Comparison of ENCODE assay signal across 16 cellular contexts in genomic region chr21:17231124-17231523, GRCh38.
DNase-seq lines count a peak whose midpoint lies in the region; ATAC-seq, FAIRE-seq and TF ChIP-seq lines count a peak whose summit lies in the region.
"Had no signal": no experiment of that assay in that cellular context is flagged by ENCODE, and none has a peak within 500 bp of the region (broad histone marks: within the 10 kb centered on the region; RNA-seq: fewer than 3 reads in every experiment).

No MANE protein-coding gene starts in this region.

- no peak overlapping the region for H3K4me3 Mint-ChIP-seq in type B pancreatic cell
- H3K4me3 Mint-ChIP-seq: CD4-positive, alpha-beta memory T cell had no signal

- no peak for FAIRE-seq in GM19239 (lab: Jason Lieb, UNC)
- FAIRE-seq: A549, H54, RCC 7860 had no signal

- DNase-seq in NCI-H82 (lab: John Stamatoyannopoulos, UW) = peak; percentile 3
- no peak for DNase-seq in NCI-H82 treated with DMSO at 0.1 percent for 48 hours (lab: John Stamatoyannopoulos, UW; ENCODE audit: unreplicated experiment)
- DNase-seq in NCI-H69 (lab: John Stamatoyannopoulos, UW) = peak; percentile 18
- no peak for DNase-seq in type B pancreatic cell (ENCODE audit: extremely low spot score, unreplicated experiment)
- no peak for DNase-seq in GM19239 (ENCODE audit: insufficient read length, low spot score)
- DNase-seq in activated T-cell treated with anti-CD3 and anti-CD28 coated beads, Interleukin-2, amount 50 U/mL, for 1 hour = no peak
- DNase-seq: CD4-positive, alpha-beta memory T cell; EL; Karpas-422; NCI-H1417 treated with DMSO at 0.1 percent for 48 hours; NCI-H2029 had no signal

- H3K27me3 Mint-ChIP-seq in type B pancreatic cell = no peaks in the 10 kb centered on the region
- H3K27me3 Mint-ChIP-seq: CD4-positive, alpha-beta memory T cell had no signal

- TF ChIP-seq CTCF in VCaP (conservative IDR thresholded peaks at IDR 0.05) (peak; percentile 61), type B pancreatic cell (conservative IDR thresholded peaks at IDR 0.05) (peak; percentile 34)

- H3K36me3 Mint-ChIP-seq in type B pancreatic cell = no peaks in the 10 kb centered on the region
- H3K36me3 Mint-ChIP-seq: CD4-positive, alpha-beta memory T cell had no signal

- no peak overlapping the region for H3K27ac Mint-ChIP-seq in type B pancreatic cell
- H3K27ac Mint-ChIP-seq: CD4-positive, alpha-beta memory T cell had no signal

- H3K27ac ChIP-seq in VCaP = no peak overlapping the region
- H3K27ac ChIP-seq: A549 had no signal

- H3K4me1 Mint-ChIP-seq in type B pancreatic cell (ENCODE audit: unreplicated experiment) = peaks cover 3% of the 10 kb centered on the region
- H3K4me1 Mint-ChIP-seq: CD4-positive, alpha-beta memory T cell had no signal

- no peak for ATAC-seq in HG03097 (IDR thresholded peaks at IDR 0.05; ENCODE audit: low FRiP score, unreplicated experiment)
- ATAC-seq: A549 had no signal

- peaks cover 15% of the 10 kb centered on the region for H3K9me3 Mint-ChIP-seq in type B pancreatic cell

Comparison
In these comparisons a context has a peak if more than half of its experiments do, and no peak if none do; other contexts are left out.
1. DNase-seq: peak in NCI-H82 (single experiment) and NCI-H69 (single experiment); none in NCI-H82 treated with DMSO at 0.1 percent for 48 hours (single experiment), type B pancreatic cell (single experiment), GM19239 (single experiment) and activated T-cell treated with anti-CD3 and anti-CD28 coated beads, Interleukin-2, amount 50 U/mL, for 1 hour (single experiment).